Comparison of ENCODE assay signal across 8 cellular contexts in the genomic region with DNA sequence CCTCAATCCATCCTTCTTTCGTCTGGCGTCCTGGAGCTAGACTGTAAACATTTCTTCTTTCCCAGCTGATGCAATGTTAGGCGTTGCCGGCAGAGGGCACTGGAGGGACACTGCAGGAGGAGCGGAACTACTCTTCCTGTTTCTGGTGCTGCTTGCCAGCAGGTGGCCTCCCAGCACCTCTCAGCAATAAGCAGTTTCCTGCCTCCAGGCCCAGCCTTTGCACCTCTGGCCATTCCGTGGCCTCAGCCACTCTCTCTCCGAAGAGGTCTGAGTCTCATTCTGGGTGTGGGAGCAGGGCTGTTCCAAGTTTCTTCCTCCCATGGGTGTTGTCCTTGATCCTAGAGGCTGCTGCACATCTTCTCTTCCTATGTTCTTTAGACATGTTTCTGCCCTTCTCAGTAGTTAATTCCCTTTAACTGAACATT. TPM values are rescaled to one million over a fixed set of nuclear protein-coding genes. Genes with fewer than 3 reads are reported as not detected.
DNase-seq lines count a peak whose midpoint lies in the region; ATAC-seq, FAIRE-seq and TF ChIP-seq lines count a peak whose summit lies in the region.

No MANE protein-coding gene starts in this region.

- H3K4me3 ChIP-seq in CD8-positive, alpha-beta T cell (ENCODE audit: low read depth, low read length): no peak overlapping the region
- H3K4me3 ChIP-seq in NT2/D1 (ENCODE audit: insufficient read length, low read depth): no peak overlapping the region

- peaks cover 9% of the 10 kb centered on the region for H3K4me1 ChIP-seq in CD8-positive, alpha-beta T cell (ENCODE audit: insufficient read depth, low read length)
- no peaks in the 10 kb centered on the region for H3K4me1 ChIP-seq in NT2/D1 (ENCODE audit: insufficient read depth, insufficient read length)

- H3K4me1 Mint-ChIP-seq in CD8-positive, alpha-beta T cell (ENCODE audit: low read depth): peaks cover 8% of the 10 kb centered on the region

- peak; percentile 100 for TF ChIP-seq CTCF in CD8-positive, alpha-beta T cell (IDR thresholded peaks at IDR 0.05)
- peak; percentile 100 for TF ChIP-seq CTCF in GM20000 (IDR thresholded peaks at IDR 0.05; ENCODE audit: extremely low read depth, missing control alignments)

- no peak overlapping the region for H3K9ac ChIP-seq in NT2/D1 (ENCODE audit: insufficient read length, low read depth)

- H3K9me3 ChIP-seq in CD8-positive, alpha-beta T cell (ENCODE audit: low read length): peaks cover 7% of the 10 kb centered on the region
- H3K9me3 ChIP-seq in NT2/D1 (ENCODE audit: insufficient read depth, low read length): peaks cover 12% of the 10 kb centered on the region; the same call in 1 of the 2 replicates

- intact Hi-C loops in CD8-positive, alpha-beta T cell (cut with DNase I, micrococcal nuclease): loop anchor here (1.0 to 10.0 kb wide), 7 partner anchors 16 to 631 kb away; a partner anchor contains a TSS

- H3K36me3 Mint-ChIP-seq in CD8-positive, alpha-beta T cell: no peaks in the 10 kb centered on the region

- no peak overlapping the region for H3K27ac ChIP-seq in CD8-positive, alpha-beta T cell (ENCODE audit: low read depth, low read length)

- H3K4me3 Mint-ChIP-seq in CD8-positive, alpha-beta T cell: peak overlapping the region; percentile 2

- peak; percentile 92 for FAIRE-seq in endometrium (lab: Jason Lieb, UNC)

- peaks cover 9% of the 10 kb centered on the region for H3K27me3 Mint-ChIP-seq in CD8-positive, alpha-beta T cell (ENCODE audit: low read depth)

- H3K9me3 Mint-ChIP-seq in CD8-positive, alpha-beta T cell: peaks cover 7% of the 10 kb centered on the region

- no peaks in the 10 kb centered on the region for H3K27me3 ChIP-seq in CD8-positive, alpha-beta T cell (ENCODE audit: insufficient read depth, low read length)
- H3K27me3 ChIP-seq in NT2/D1 (ENCODE audit: insufficient read depth, insufficient read length): no peaks in the 10 kb centered on the region

- peak; percentile 100 for ATAC-seq in CD8-positive, alpha-beta T cell

- POLR2A ChIA-PET in CD8-positive, alpha-beta T cell (lab: Charles Lee): no interaction called here

- H3K36me3 ChIP-seq in CD8-positive, alpha-beta T cell (ENCODE audit: insufficient read depth, low read length): no peaks in the 10 kb centered on the region
- no peaks in the 10 kb centered on the region for H3K36me3 ChIP-seq in NT2/D1 (ENCODE audit: insufficient read depth, insufficient read length, low read length)

- DNase-seq in CD8-positive, alpha-beta T cell: peak; percentile 68 to 90 (median 82)
- DNase-seq in GM20000 (ENCODE audit: low spot score) (peak; percentile 95), HUDEP-2 (lab: John Stamatoyannopoulos, UW; ENCODE audit: unreplicated experiment in 76 of 76) (peak in 73 of 76 experiments; percentile 18 to 87 (median 76)), NT2/D1 (ENCODE audit: low read depth, low spot score) (peak; percentile 78), midbrain (lab: John Stamatoyannopoulos, UW) (peak; percentile 83)
- peak; percentile 63 to 65 for DNase-seq in activated CD8-positive, alpha-beta memory T cell treated with anti-CD3 and anti-CD28 coated beads for 4 hours (ENCODE audit: low read depth in 2 of 2)
- DNase-seq in stimulated activated CD8-positive, alpha-beta memory T cell treated with anti-CD3 and anti-CD28 coated beads, Interleukin-4, amount 100 ng/mL, for 4 hours (ENCODE audit: low read depth in 2 of 2, low spot score in 1 of 2): peak; percentile 64 to 70

- CTCF ChIA-PET in CD8-positive, alpha-beta T cell (lab: Charles Lee): interaction anchor here (0.6 to 2.7 kb wide), 35 partner anchors 9 to 644 kb away, joined by 3 to 32 read pairs (median 4); no protein-coding TSS in a partner anchor

- no peak overlapping the region for H3K27ac Mint-ChIP-seq in CD8-positive, alpha-beta T cell

RNA-seq across cellular contexts. Expression of a gene that starts 7.5 kb away (rescaled TPM):
- not detected for total RNA-seq in CD8-positive, alpha-beta T cell
